17 cellular contexts compared by ENCODE assay signal in genomic region chr9:100221538-100221937, GRCh38.
DNase-seq lines count a peak whose midpoint lies in the region; ATAC-seq, FAIRE-seq and TF ChIP-seq lines count a peak whose summit lies in the region.
"Had no signal": no experiment of that assay in that cellular context is flagged by ENCODE, and none has a peak within 500 bp of the region (broad histone marks: within the 10 kb centered on the region; RNA-seq: fewer than 3 reads in every experiment).

No MANE protein-coding gene starts in this region.

- no peak for ATAC-seq in HG03520 (IDR thresholded peaks at IDR 0.05; ENCODE audit: unreplicated experiment)

- no peak overlapping the region for H3K9ac ChIP-seq in KMS-11
- H3K9ac ChIP-seq: GM23248 had no signal

- DNase-seq in astrocyte of the cerebellum (ENCODE audit: low read depth) (peak; percentile 24), small intestine (no peak), activated gamma-delta T cell (lab: John Stamatoyannopoulos, UW) (no peak), SIG-M5 treated with dmso at 0.1 percent for 504 hours (lab: John Stamatoyannopoulos, UW; ENCODE audit: unreplicated experiment) (no peak)
- DNase-seq: ACHN; BE2C; C1 segment of cervical spinal cord; CD4-positive, CD25-positive, alpha-beta regulatory T cell; CD8-positive, alpha-beta memory T cell; DMS79; GF-D8 had no signal

- 57 to 79% (median 58%) methylated on average over 1 of the region's 1 CpG for WGBS in small intestine, 3 donors

- H2AFZ ChIP-seq in KMS-11 (ENCODE audit: low read depth): no peak overlapping the region
- H2AFZ ChIP-seq: GM23248 had no signal

- peaks cover 34% of the 10 kb centered on the region for H3K4me1 ChIP-seq in KMS-11 (ENCODE audit: low read depth, poor library complexity, severe bottlenecking)
- no peaks in the 10 kb centered on the region for H3K4me1 ChIP-seq in small intestine (ENCODE audit: control insufficient read depth in 2 of 2, insufficient read depth in 1 of 2, low read depth in 1 of 2, low read length in 1 of 2)
- H3K4me1 ChIP-seq: BE2C had no signal

- no peaks in the 10 kb centered on the region for H3K79me2 ChIP-seq in KMS-11 (ENCODE audit: insufficient read depth, low read depth)

- H3K9me3 ChIP-seq in small intestine (ENCODE audit: control insufficient read depth, low read depth): no peaks in the 10 kb centered on the region
- H3K9me3 ChIP-seq: BE2C, HAP-1 had no signal

- no peak overlapping the region for H3K4me3 ChIP-seq in KMS-11 (IDR thresholded peaks at IDR 0.05; ENCODE audit: insufficient read depth, low read depth, low read length)
- H3K4me3 ChIP-seq in astrocyte of the cerebellum (ENCODE audit: low read depth, low read length): no peak overlapping the region
- no peak overlapping the region for H3K4me3 ChIP-seq in small intestine (ENCODE audit: low read depth in 1 of 2, low read length in 2 of 2)
- H3K4me3 ChIP-seq: GM23248, HAP-1 had no signal

- no peaks in the 10 kb centered on the region for H3K36me3 ChIP-seq in KMS-11 (ENCODE audit: insufficient read depth)
- H3K36me3 ChIP-seq in small intestine (ENCODE audit: control insufficient read depth in 2 of 2, insufficient read depth in 2 of 2, low read length in 2 of 2): peaks cover 0 to 2% of the 10 kb centered on the region in 2 donors
- H3K36me3 ChIP-seq: BE2C, HAP-1 had no signal

- H4K20me1 ChIP-seq in KMS-11 (ENCODE audit: insufficient read depth): no peaks in the 10 kb centered on the region

- no peak overlapping the region for H3K27ac ChIP-seq in KMS-11
- no peak overlapping the region for H3K27ac ChIP-seq in small intestine (ENCODE audit: low read depth in 1 of 2, low read length in 1 of 2)
- H3K27ac ChIP-seq: GM23248 had no signal

- in situ Hi-C loops in astrocyte of the cerebellum (cut with HindIII; ENCODE audit: low sequenced_read_pairs): no loop called here

- TF ChIP-seq CTCF in KMS-11 (conservative IDR thresholded peaks at IDR 0.05; ENCODE audit: low read depth, low read length) (no peak), astrocyte of the cerebellum (IDR thresholded peaks at IDR 0.05; ENCODE audit: low read depth, low read length, missing control alignments) (no peak)

- FAIRE-seq in endometrium (lab: Jason Lieb, UNC) (peak; percentile 33), small intestine (lab: Jason Lieb, UNC) (peak; percentile 71)
- FAIRE-seq: A204.1 had no signal

- H3K27me3 ChIP-seq in KMS-11 (ENCODE audit: insufficient read depth, low read depth) (no peaks in the 10 kb centered on the region), small intestine (ENCODE audit: control insufficient read depth in 2 of 2, insufficient read depth in 2 of 2, low read length in 2 of 2) (no peaks in the 10 kb centered on the region)
- H3K27me3 ChIP-seq: BE2C had no signal

- H3K4me2 ChIP-seq in KMS-11: peak overlapping the region; percentile 46
